ENCODE assay signal across 23 cellular contexts in the genomic region with DNA sequence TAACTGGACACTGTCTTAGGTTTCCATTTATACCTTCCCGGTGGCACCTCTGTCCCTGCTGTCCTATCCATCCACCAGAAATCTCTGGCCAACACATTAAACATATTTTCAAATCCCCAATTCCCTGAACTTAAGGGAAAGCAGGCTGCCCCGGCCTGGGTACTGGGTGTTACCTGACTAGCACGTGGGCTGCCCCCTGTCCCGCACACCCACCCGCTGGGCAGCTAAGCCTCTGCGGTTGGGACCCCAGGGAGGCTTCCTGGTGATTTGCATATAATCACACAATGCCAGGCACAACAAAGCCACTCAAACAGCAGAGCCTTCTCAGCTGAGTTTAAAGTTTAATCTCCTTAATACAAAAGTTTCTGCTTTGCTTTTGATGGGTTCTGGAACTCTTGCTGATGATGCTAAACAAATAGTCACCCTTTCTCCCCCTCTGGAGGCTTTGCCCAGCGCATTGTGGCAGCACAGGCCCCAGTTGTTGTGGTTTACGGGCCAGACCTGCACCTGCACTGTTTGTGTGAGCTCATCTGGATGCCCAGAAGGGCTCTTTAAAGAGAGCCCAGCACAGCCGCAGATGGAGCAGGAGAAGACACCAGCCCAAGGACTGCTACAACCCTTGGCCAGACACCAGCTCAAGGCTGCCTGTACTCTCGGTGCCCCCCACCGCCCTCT. TPM values are rescaled to one million over a fixed set of nuclear protein-coding genes. Genes with fewer than 3 reads are reported as not detected.
DNase-seq lines count a peak whose midpoint lies in the region; ATAC-seq, FAIRE-seq and TF ChIP-seq lines count a peak whose summit lies in the region.
"Had no signal": no experiment of that assay in that cellular context is flagged by ENCODE, and none has a peak within 500 bp of the region (broad histone marks: within the 10 kb centered on the region; RNA-seq: fewer than 3 reads in every experiment).

No MANE protein-coding gene starts in this region.

- H3K4me3 Mint-ChIP-seq in stimulated activated effector memory CD8-positive, alpha-beta T cell treated with anti-CD3 and anti-CD28 coated beads, Interleukin-12 subunit alpha, Interleukin-12 subunit beta, amount 100 ng/mL, for 72 hours, result no peak overlapping the region
- H3K4me3 Mint-ChIP-seq in activated CD4-positive, alpha-beta T cell treated with anti-CD3 and anti-CD28 coated beads, Interleukin-2, amount 10 ng/mL, durations not matched to agents 24 days and 14 days, result no peak overlapping the region
- H3K4me3 Mint-ChIP-seq: CD8-positive, alpha-beta memory T cell; neural crest cell; T-cell had no signal

- H3K4me1 ChIP-seq in KMS-11 (ENCODE audit: low read depth, poor library complexity, severe bottlenecking), result peaks cover 87% of the 10 kb centered on the region
- peaks cover 72% of the 10 kb centered on the region for H3K4me1 ChIP-seq in OCI-LY7 (ENCODE audit: insufficient read depth, low read length, poor library complexity, severe bottlenecking)
- peaks cover 49% of the 10 kb centered on the region for H3K4me1 ChIP-seq in HepG2 (ENCODE audit: insufficient read depth, low read length)
- H3K4me1 ChIP-seq: breast epithelium had no signal

- 56% methylated on average over 11 of the region's 11 CpGs for whole genome bisulfite sequencing in HepG2 (ENCODE audit: low lambda C conversion rate)

- no peak for TF ChIP-seq CTCF in KMS-11 (conservative IDR thresholded peaks at IDR 0.05; ENCODE audit: low read depth, low read length)
- TF ChIP-seq CTCF in OCI-LY7 (conservative IDR thresholded peaks at IDR 0.05; ENCODE audit: low read length), result no peak
- TF ChIP-seq CTCF in HepG2 (CRISPR knock-in tag; IDR thresholded peaks at IDR 0.05), result no peak

- POLR2A ChIA-PET in OCI-LY7 (lab: Charles Lee) (interaction anchor here (0.9 to 3.8 kb wide), 12 partner anchors 11 to 1010 kb away, joined by 3 to 39 read pairs (median 4); partner anchors contain the start of gene POU2AF1), HepG2 (lab: Yijun Ruan, JAX) (no interaction called here)

- no peak for TF ChIP-seq EP300 in HepG2 (IDR thresholded peaks at IDR 0.05; ENCODE audit: low read depth in 2 of 2, low read length in 2 of 2)
- TF ChIP-seq EP300 in HepG2 (CRISPR knock-in tag; IDR thresholded peaks at IDR 0.05; ENCODE audit: borderline replicate concordance), result no peak

- FAIRE-seq in HepG2 (lab: Jason Lieb, UNC), result no peak

- H3K36me3 ChIP-seq in KMS-11 (ENCODE audit: insufficient read depth) (no peaks in the 10 kb centered on the region), OCI-LY7 (ENCODE audit: insufficient read depth, low read length) (no peaks in the 10 kb centered on the region), HepG2 (replicated peaks in 1 of 2; ENCODE audit: control insufficient read depth in 1 of 2, insufficient read depth in 2 of 2, low read length in 2 of 2) (no peaks in the 10 kb centered on the region)
- H3K36me3 ChIP-seq: breast epithelium, uterus had no signal

- no peak overlapping the region for H3K4me3 ChIP-seq in KMS-11 (IDR thresholded peaks at IDR 0.05; ENCODE audit: insufficient read depth, low read depth, low read length)
- H3K4me3 ChIP-seq in OCI-LY7 (ENCODE audit: low read depth, low read length, poor library complexity, severe bottlenecking), result peak overlapping the region; percentile 16
- no peak overlapping the region for H3K4me3 ChIP-seq in HepG2 (replicated peaks in 1 of 3; ENCODE audit: insufficient read depth in 1 of 3, low read depth in 2 of 3, low read length in 3 of 3)
- H3K4me3 ChIP-seq: breast epithelium, uterus had no signal

- no peak for TF ChIP-seq POLR2A in HepG2 (IDR thresholded peaks at IDR 0.05; ENCODE audit: insufficient read depth in 1 of 2, low read depth in 2 of 2, low read length in 2 of 2)

- H3K9me3 ChIP-seq in OCI-LY7 (ENCODE audit: low read length) (no peaks in the 10 kb centered on the region), HepG2 (ENCODE audit: low read length) (no peaks in the 10 kb centered on the region)
- H3K9me3 ChIP-seq: breast epithelium, uterus had no signal

- H3K27ac Mint-ChIP-seq in stimulated activated effector memory CD8-positive, alpha-beta T cell treated with anti-CD3 and anti-CD28 coated beads, Interleukin-12 subunit alpha, Interleukin-12 subunit beta, amount 100 ng/mL, for 72 hours, result peak overlapping the region; percentile 24
- no peak overlapping the region for H3K27ac Mint-ChIP-seq in activated CD4-positive, alpha-beta T cell treated with anti-CD3 and anti-CD28 coated beads, Interleukin-2, amount 10 ng/mL, durations not matched to agents 24 days and 14 days
- H3K27ac Mint-ChIP-seq: activated naive CD4-positive, alpha-beta T cell treated with anti-CD3 and anti-CD28 coated beads, Interleukin-2, amount 50 U/mL, for 72 hours; T-cell had no signal

- H2AFZ ChIP-seq in KMS-11 (ENCODE audit: low read depth), result peak overlapping the region; percentile 28; the same call in 1 of the 2 replicates
- peak overlapping the region; percentile 78 for H2AFZ ChIP-seq in OCI-LY7 (ENCODE audit: low read length)
- H2AFZ ChIP-seq in HepG2 (ENCODE audit: low read length), result no peak overlapping the region

- peaks cover 4% of the 10 kb centered on the region for H3K27me3 Mint-ChIP-seq in activated CD4-positive, alpha-beta T cell treated with anti-CD3 and anti-CD28 coated beads, Interleukin-2, amount 10 ng/mL, durations not matched to agents 24 days and 14 days

- peak overlapping the region; percentile 93 for H3K4me2 ChIP-seq in KMS-11
- peak overlapping the region; percentile 70 for H3K4me2 ChIP-seq in OCI-LY7 (ENCODE audit: low read length)
- H3K4me2 ChIP-seq in HepG2 (ENCODE audit: low read depth, low read length), result no peak overlapping the region

- DNase-seq in DMS153 (lab: John Stamatoyannopoulos, UW), result peak; percentile 71
- no peak for DNase-seq in DMS153 treated with DMSO at 0.1 percent for 48 hours (lab: John Stamatoyannopoulos, UW; ENCODE audit: unreplicated experiment)
- peak; percentile 90 for DNase-seq in OCI-LY7 (ENCODE audit: low spot score)
- no peak for DNase-seq in stimulated activated effector memory CD8-positive, alpha-beta T cell treated with anti-CD3 and anti-CD28 coated beads, Interleukin-12 subunit alpha, Interleukin-12 subunit beta, amount 100 ng/mL, for 72 hours (ENCODE audit: low spot score in 2 of 2)
- DNase-seq in HepG2 (ENCODE audit: low spot score), result no peak
- no peak for DNase-seq in activated CD4-positive, alpha-beta T cell treated with anti-CD3 and anti-CD28 coated beads, Interleukin-2, amount 10 ng/mL, durations not matched to agents 24 days and 14 days
- DNase-seq: activated CD4-positive, CD25-positive, alpha-beta regulatory T cell treated with anti-CD3 and anti-CD28 coated beads, Interleukin-2, amount 50 U/mL, for 72 hours; activated CD8-positive, alpha-beta memory T cell treated with anti-CD3 and anti-CD28 coated beads, Interleukin-2, amount 50 U/mL, for 48 hours; CD8-positive, alpha-beta memory T cell; left ventricle myocardium superior; MV-4-11; NCI-H446 treated with DMSO at 0.1 percent for 48 hours; stimulated activated naive CD4-positive, alpha-beta T cell; T-cell; uterus had no signal

- TF ChIP-seq RAD21 in HepG2 (CRISPR knock-in tag; IDR thresholded peaks at IDR 0.05), result no peak

- peaks cover 6% of the 10 kb centered on the region for H3K36me3 Mint-ChIP-seq in stimulated activated effector memory CD8-positive, alpha-beta T cell treated with anti-CD3 and anti-CD28 coated beads, Interleukin-12 subunit alpha, Interleukin-12 subunit beta, amount 100 ng/mL, for 72 hours
- no peaks in the 10 kb centered on the region for H3K36me3 Mint-ChIP-seq in activated CD4-positive, alpha-beta T cell treated with anti-CD3 and anti-CD28 coated beads, Interleukin-2, amount 10 ng/mL, durations not matched to agents 24 days and 14 days (ENCODE audit: low read depth)
- H3K36me3 Mint-ChIP-seq: activated naive CD4-positive, alpha-beta T cell treated with anti-CD3 and anti-CD28 coated beads, Interleukin-2, amount 50 U/mL, for 72 hours; CD8-positive, alpha-beta memory T cell; T-cell had no signal

- H3K79me2 ChIP-seq in KMS-11 (ENCODE audit: insufficient read depth, low read depth) (no peaks in the 10 kb centered on the region), OCI-LY7 (ENCODE audit: insufficient read depth, low read depth, low read length) (no peaks in the 10 kb centered on the region), HepG2 (ENCODE audit: insufficient read depth, low read length) (no peaks in the 10 kb centered on the region)

- ATAC-seq in stimulated activated effector memory CD8-positive, alpha-beta T cell treated with anti-CD3 and anti-CD28 coated beads, Interleukin-12 subunit alpha, Interleukin-12 subunit beta, amount 100 ng/mL, for 72 hours, result no peak
- ATAC-seq in HepG2, result no peak
- ATAC-seq in HG03457 (IDR thresholded peaks at IDR 0.05; ENCODE audit: unreplicated experiment), result no peak
- ATAC-seq: activated naive CD4-positive, alpha-beta T cell treated with anti-CD3 and anti-CD28 coated beads, Interleukin-2, amount 50 U/mL, for 72 hours; HCT116; left ventricle myocardium superior; T-cell had no signal

- H3K9me3 Mint-ChIP-seq in stimulated activated effector memory CD8-positive, alpha-beta T cell treated with anti-CD3 and anti-CD28 coated beads, Interleukin-12 subunit alpha, Interleukin-12 subunit beta, amount 100 ng/mL, for 72 hours, result no peaks in the 10 kb centered on the region
- no peaks in the 10 kb centered on the region for H3K9me3 Mint-ChIP-seq in activated CD4-positive, alpha-beta T cell treated with anti-CD3 and anti-CD28 coated beads, Interleukin-2, amount 10 ng/mL, durations not matched to agents 24 days and 14 days
- H3K9me3 Mint-ChIP-seq: activated naive CD4-positive, alpha-beta T cell treated with anti-CD3 and anti-CD28 coated beads, Interleukin-2, amount 50 U/mL, for 72 hours; CD8-positive, alpha-beta memory T cell; neural crest cell; T-cell had no signal

- H3K27ac ChIP-seq in KMS-11, result peak overlapping the region; percentile 96
- H3K27ac ChIP-seq in OCI-LY7 (ENCODE audit: low read depth, low read length, poor library complexity, severe bottlenecking), result peak overlapping the region; percentile 86
- H3K27ac ChIP-seq in HepG2 (ENCODE audit: extremely low read length, insufficient read depth, low read length), result no peak overlapping the region
- H3K27ac ChIP-seq: breast epithelium had no signal

- intact Hi-C loops in OCI-LY7 (cut with micrococcal nuclease; ENCODE audit: unreplicated experiment) (loop anchor here (1.0 to 5.0 kb wide), 2 partner anchors 22 to 262 kb away; no protein-coding TSS in a partner anchor), HepG2 (cut with micrococcal nuclease; ENCODE audit: unreplicated experiment) (no loop called here)
- intact Hi-C loops in activated CD4-positive, alpha-beta T cell treated with anti-CD3 and anti-CD28 coated beads, Interleukin-2, amount 10 ng/mL, durations not matched to agents 24 days and 14 days (cut with micrococcal nuclease), result no loop called here

- CTCF ChIA-PET in OCI-LY7 (lab: Charles Lee; ENCODE audit: unreplicated experiment) (interaction anchor here (0.9 to 3.1 kb wide), 5 partner anchors 11 to 165 kb away, joined by 4 to 22 read pairs (median 9); no protein-coding TSS in a partner anchor), HepG2 (lab: Yijun Ruan, JAX; ENCODE audit: low intra/inter-chr PET ratio, low total read pairs) (no interaction called here)

- H3K4me1 Mint-ChIP-seq in stimulated activated effector memory CD8-positive, alpha-beta T cell treated with anti-CD3 and anti-CD28 coated beads, Interleukin-12 subunit alpha, Interleukin-12 subunit beta, amount 100 ng/mL, for 72 hours, result peaks cover 11% of the 10 kb centered on the region
- peaks cover 28% of the 10 kb centered on the region for H3K4me1 Mint-ChIP-seq in activated CD4-positive, alpha-beta T cell treated with anti-CD3 and anti-CD28 coated beads, Interleukin-2, amount 10 ng/mL, durations not matched to agents 24 days and 14 days

- BruUV-seq in OCI-LY7 (replicated peaks; lab: Mats Ljungman, UMichigan) (no TSS peak), HepG2 (replicated peaks; lab: Mats Ljungman, UMichigan) (no TSS peak)

- peak overlapping the region; percentile 77 for H3K9ac ChIP-seq in KMS-11
- no peak overlapping the region for H3K9ac ChIP-seq in HepG2 (ENCODE audit: insufficient read depth, low read depth, low read length)

- no peaks in the 10 kb centered on the region for H4K20me1 ChIP-seq in KMS-11 (ENCODE audit: insufficient read depth)
- no peaks in the 10 kb centered on the region for H4K20me1 ChIP-seq in OCI-LY7 (ENCODE audit: insufficient read depth, low read length)
- no peaks in the 10 kb centered on the region for H4K20me1 ChIP-seq in HepG2 (ENCODE audit: insufficient read depth, low read length)

- in situ Hi-C loops in HepG2 (cut with HindIII; ENCODE audit: extremely low pct_ligation_motif_present, low pct_unique_long_range_greater_than_20kb), result no loop called here

- no peaks in the 10 kb centered on the region for H3K9me2 ChIP-seq in OCI-LY7 (ENCODE audit: insufficient read depth, low read length)

- no peaks in the 10 kb centered on the region for H3K27me3 ChIP-seq in KMS-11 (ENCODE audit: insufficient read depth, low read depth)
- H3K27me3 ChIP-seq in HepG2 (ENCODE audit: control insufficient read depth in 1 of 2, insufficient read depth in 2 of 2, low read length in 2 of 2), result peaks cover 0 to 4% of the 10 kb centered on the region in 2 experiments; a peak in 1 of 5 replicates
- H3K27me3 ChIP-seq: breast epithelium, uterus had no signal

RNA-seq across cellular contexts. Expression of gene POU2AF1, which starts 59.9 kb away (rescaled TPM):
- total RNA-seq in OCI-LY7 (2014; rRNA removed; shearing (Covaris generic)), result 56.4 and 86.1 TPM in 2 replicates
- 285 and 315 TPM in 2 replicates for total RNA-seq in OCI-LY7 (2022)
- total RNA-seq in HepG2 (2016; rRNA removed; fragmentation: Illumina TruSeq; extraction: Trizol), result 1.8 and 1.9 TPM in 2 replicates
- 0.40 and 0.53 TPM in 2 replicates for total RNA-seq in HepG2 (2016; cell fraction: cytosol; rRNA removed; fragmentation: Illumina TruSeq; extraction: Trizol; ENCODE audit: low read depth)
- 1.0 and 1.1 TPM in 2 replicates for total RNA-seq in HepG2 (2016; cell fraction: insoluble cytoplasmic fraction; rRNA removed; fragmentation: Illumina TruSeq; extraction: Trizol)
- 0.65 and 2.2 TPM in 2 replicates for total RNA-seq in HepG2 (2016; cell fraction: membrane; rRNA removed; fragmentation: Illumina TruSeq; extraction: Trizol)
- 0.81 and 1.8 TPM in 2 replicates for total RNA-seq in HepG2 (2016; cell fraction: nucleus; rRNA removed; fragmentation: Illumina TruSeq; extraction: Trizol)
- polyA plus RNA-seq in HepG2 (2011; rRNA removed), result 3.6 and 5.3 TPM in 2 replicates
- polyA plus RNA-seq in HepG2 (2011; cell fraction: cytosol; rRNA removed), result 3.0 and 3.2 TPM in 2 replicates
- 8.2 and 10.5 TPM in 2 replicates for polyA plus RNA-seq in HepG2 (2011; cell fraction: nucleus; rRNA removed)
- 4.9 and 6.1 TPM in 2 replicates for polyA plus RNA-seq in HepG2 (2012)
- polyA plus RNA-seq in HepG2 (2016; cell fraction: cytosol; fragmentation: Illumina TruSeq; extraction: Trizol; ENCODE audit: low read depth), result 0.52 and 0.81 TPM in 2 replicates
- polyA plus RNA-seq in HepG2 (2016; cell fraction: insoluble cytoplasmic fraction; fragmentation: Illumina TruSeq; extraction: Trizol; ENCODE audit: low read depth), result 2.3 and 2.6 TPM in 2 replicates
- polyA plus RNA-seq in HepG2 (2016; cell fraction: membrane; fragmentation: Illumina TruSeq; extraction: Trizol; ENCODE audit: low read depth), result 1.4 TPM in 2 replicates
- 3.4 and 4.0 TPM in 2 replicates for polyA plus RNA-seq in HepG2 (2016; cell fraction: nucleus; fragmentation: Illumina TruSeq; extraction: Trizol; ENCODE audit: insufficient read depth, low read depth)
- polyA minus RNA-seq in HepG2 (2011; rRNA and poly(A)+ RNA removed; ENCODE audit: low replicate concordance), result 0.28 and 3.3 TPM in 2 replicates
- 3.1 and 3.6 TPM in 2 replicates for polyA minus RNA-seq in HepG2 (2011; cell fraction: cytosol; rRNA and poly(A)+ RNA removed)
- polyA minus RNA-seq in HepG2 (2011; cell fraction: nucleus; rRNA and poly(A)+ RNA removed), result 4.1 and 5.3 TPM in 2 replicates
- 65.6 and 68.9 TPM in 2 replicates for total RNA-seq in activated CD4-positive, alpha-beta T cell treated with anti-CD3 and anti-CD28 coated beads, Interleukin-2, amount 10 ng/mL, durations not matched to agents 24 days and 14 days
- total RNA-seq: A172, HT1080, neural crest cell had no signal
- polyA plus RNA-seq: CD8-positive, alpha-beta memory T cell had no signal

Comparison
In these comparisons a context has a peak if more than half of its experiments do, and no peak if none do; other contexts are left out.
1. DNase-seq: peak in DMS153 (single experiment) and OCI-LY7 (single experiment); none in DMS153 treated with DMSO at 0.1 percent for 48 hours (single experiment), stimulated activated effector memory CD8-positive, alpha-beta T cell treated with anti-CD3 and anti-CD28 coated beads, Interleukin-12 subunit alpha, Interleukin-12 subunit beta, amount 100 ng/mL, for 72 hours (0 of 2), HepG2 (single experiment) and activated CD4-positive, alpha-beta T cell treated with anti-CD3 and anti-CD28 coated beads, Interleukin-2, amount 10 ng/mL, durations not matched to agents 24 days and 14 days (single experiment).
2. RNA of gene POU2AF1, which starts 59.9 kb away (total RNA-seq): 56.4 to 315 TPM in OCI-LY7 and 65.6 to 68.9 TPM in activated CD4-positive, alpha-beta T cell treated with anti-CD3 and anti-CD28 coated beads, Interleukin-2, amount 10 ng/mL, durations not matched to agents 24 days and 14 days; 0.40 to 2.2 TPM in HepG2; every median in the first group is over 10 times any median in the second.